In the genomic region with DNA sequence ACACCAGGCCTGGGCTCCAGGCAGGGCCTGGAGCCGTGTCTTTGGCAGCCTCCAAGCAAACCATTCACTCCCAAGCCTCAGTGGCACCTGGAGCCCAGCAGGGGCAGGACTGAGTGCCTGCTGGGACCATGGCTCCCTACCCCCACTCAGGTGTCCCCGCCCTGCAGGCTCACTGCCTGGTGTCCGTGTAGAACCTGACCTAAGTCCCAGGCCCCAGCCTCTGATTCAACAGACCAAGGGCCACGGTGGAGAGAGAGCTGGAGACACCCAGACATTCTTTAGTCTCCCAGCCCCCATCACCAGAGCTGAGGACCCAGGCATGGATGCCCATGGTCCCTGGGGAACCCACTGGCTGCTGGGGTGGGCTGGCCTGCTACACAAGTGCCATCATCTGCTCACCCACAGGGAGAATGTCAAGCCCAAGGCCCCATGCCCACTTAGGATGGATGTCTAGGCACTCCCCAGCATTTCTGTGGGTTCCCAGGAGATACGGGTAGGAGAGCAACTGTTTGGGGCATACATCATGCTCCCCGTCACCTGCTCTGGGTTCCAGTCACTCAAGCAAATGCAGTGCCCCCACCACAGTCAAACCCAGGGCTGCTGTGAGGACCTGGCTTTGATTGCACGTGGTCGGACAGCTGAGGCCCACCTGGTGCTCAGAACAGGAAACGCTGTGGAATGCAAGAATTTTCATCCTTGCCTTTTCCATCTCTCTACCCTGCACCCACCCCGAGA, we compare ENCODE assay signal across 9 cellular contexts. TPM values are rescaled to one million over a fixed set of nuclear protein-coding genes. Genes with fewer than 3 reads are reported as not detected.
DNase-seq lines count a peak whose midpoint lies in the region; TF ChIP-seq lines count a peak whose summit lies in the region.
"Had no signal": no experiment of that assay in that cellular context is flagged by ENCODE, and none has a peak within 500 bp of the region (broad histone marks: within the 10 kb centered on the region; RNA-seq: fewer than 3 reads in every experiment).

No MANE protein-coding gene starts in this region.

- no peak overlapping the region for H3K4me3 ChIP-seq in choroid plexus epithelial cell (ENCODE audit: low read depth, low read length)
- H3K4me3 ChIP-seq: lung had no signal

- DNase-seq in LoVo (ENCODE audit: low spot score): peak; percentile 49
- no peak for DNase-seq in choroid plexus epithelial cell (ENCODE audit: low read depth)
- peak; percentile 57 for DNase-seq in renal cortical epithelial cell (ENCODE audit: low read depth)
- no peak for DNase-seq in cerebellar nuclear complex (lab: John Stamatoyannopoulos, UW)
- DNase-seq in SIG-M5 treated with dmso at 0.1 percent for 504 hours (lab: John Stamatoyannopoulos, UW; ENCODE audit: unreplicated experiment): no peak
- DNase-seq in cerebellum (ENCODE audit: low spot score): no peak
- DNase-seq: NCI-H2029 had no signal

- TF ChIP-seq CTCF in GM12872 (IDR thresholded peaks at IDR 0.05; ENCODE audit: insufficient read depth, low read depth, low read length): 0 out of 3 replicates have a peak, but pooled peaks have one; percentile 25
- TF ChIP-seq CTCF in choroid plexus epithelial cell (conservative IDR thresholded peaks at IDR 0.05; ENCODE audit: low read depth, low read length): peak; percentile 11

RNA-seq across cellular contexts. Expression of gene ATG16L1, which starts 42.9 kb away (rescaled TPM):
- total RNA-seq in renal cortical epithelial cell (44.0 and 63.9 TPM in 2 replicates), cerebellum (36.7 TPM)

Comparison
In these comparisons a context has a peak if more than half of its experiments do, and no peak if none do; other contexts are left out.
1. DNase-seq: peak in LoVo (single experiment) and renal cortical epithelial cell (single experiment); none in choroid plexus epithelial cell (single experiment), cerebellar nuclear complex (0 of 2), SIG-M5 treated with dmso at 0.1 percent for 504 hours (single experiment) and cerebellum (single experiment).